ENCODE assay signal across 1 cellular context in genomic region chr11:68714047-68714856, GRCh38.
A peak's percentile ranks its signal among the peaks of the same experiment; 100 is the strongest.
TF ChIP-seq lines count a peak whose summit lies in the region.

No MANE protein-coding gene starts in this region.

TF ChIP-seq in GM23338, 12 proteins besides CTCF, POLR2A, EP300 and RAD21:
- no peak for TF ChIP-seq ETS1 (IDR thresholded peaks at IDR 0.05)
- TF ChIP-seq ZNF331 (CRISPR knock-in tag; IDR thresholded peaks at IDR 0.05; ENCODE audit: low read depth), result no peak
- TF ChIP-seq, protein P1, sequence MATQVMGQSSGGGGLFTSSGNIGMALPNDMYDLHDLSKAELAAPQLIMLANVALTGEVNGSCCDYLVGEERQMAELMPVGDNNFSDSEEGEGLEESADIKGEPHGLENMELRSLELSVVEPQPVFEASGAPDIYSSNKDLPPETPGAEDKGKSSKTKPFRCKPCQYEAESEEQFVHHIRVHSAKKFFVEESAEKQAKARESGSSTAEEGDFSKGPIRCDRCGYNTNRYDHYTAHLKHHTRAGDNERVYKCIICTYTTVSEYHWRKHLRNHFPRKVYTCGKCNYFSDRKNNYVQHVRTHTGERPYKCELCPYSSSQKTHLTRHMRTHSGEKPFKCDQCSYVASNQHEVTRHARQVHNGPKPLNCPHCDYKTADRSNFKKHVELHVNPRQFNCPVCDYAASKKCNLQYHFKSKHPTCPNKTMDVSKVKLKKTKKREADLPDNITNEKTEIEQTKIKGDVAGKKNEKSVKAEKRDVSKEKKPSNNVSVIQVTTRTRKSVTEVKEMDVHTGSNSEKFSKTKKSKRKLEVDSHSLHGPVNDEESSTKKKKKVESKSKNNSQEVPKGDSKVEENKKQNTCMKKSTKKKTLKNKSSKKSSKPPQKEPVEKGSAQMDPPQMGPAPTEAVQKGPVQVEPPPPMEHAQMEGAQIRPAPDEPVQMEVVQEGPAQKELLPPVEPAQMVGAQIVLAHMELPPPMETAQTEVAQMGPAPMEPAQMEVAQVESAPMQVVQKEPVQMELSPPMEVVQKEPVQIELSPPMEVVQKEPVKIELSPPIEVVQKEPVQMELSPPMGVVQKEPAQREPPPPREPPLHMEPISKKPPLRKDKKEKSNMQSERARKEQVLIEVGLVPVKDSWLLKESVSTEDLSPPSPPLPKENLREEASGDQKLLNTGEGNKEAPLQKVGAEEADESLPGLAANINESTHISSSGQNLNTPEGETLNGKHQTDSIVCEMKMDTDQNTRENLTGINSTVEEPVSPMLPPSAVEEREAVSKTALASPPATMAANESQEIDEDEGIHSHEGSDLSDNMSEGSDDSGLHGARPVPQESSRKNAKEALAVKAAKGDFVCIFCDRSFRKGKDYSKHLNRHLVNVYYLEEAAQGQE (IDR thresholded peaks at IDR 0.05; ENCODE audit: unreplicated experiment), result peak; percentile 53
- no peak for TF ChIP-seq ZNF462 (CRISPR knock-in tag; IDR thresholded peaks at IDR 0.05)
